14 cellular contexts compared by ENCODE assay signal in genomic region chr9:136024696-136025316, GRCh38.
DNase-seq lines count a peak whose midpoint lies in the region; ATAC-seq and TF ChIP-seq lines count a peak whose summit lies in the region.
"Had no signal": no experiment of that assay in that cellular context is flagged by ENCODE, and none has a peak within 500 bp of the region (broad histone marks: within the 10 kb centered on the region; RNA-seq: fewer than 3 reads in every experiment).

No MANE protein-coding gene starts in this region.

- H4K12ac ChIP-seq in trophoblast cell (ENCODE audit: low read depth, low read length), result no peak overlapping the region

- DNase-seq in cardiac septum (ENCODE audit: low spot score) (peak; percentile 47), Right ventricle myocardium superior (no peak), left cardiac atrium (no peak), trophoblast cell (peak; percentile 19 to 35), gastrocnemius medialis (no peak)
- DNase-seq: ACHN; activated naive CD4-positive, alpha-beta T cell treated with Interleukin-2 at 50 U/mL for 16 hours; Caco-2; foreskin keratinocyte; NCI-H1436 treated with DMSO at 0.1 percent for 48 hours; stimulated activated naive CD8-positive, alpha-beta T cell treated with anti-CD3 and anti-CD28 coated beads, Interleukin-15, Interleukin-2, amounts not matched to agents 100 U/mL and 50 U/mL, for 24 hours had no signal

- no peak overlapping the region for H2AFZ ChIP-seq in trophoblast cell (ENCODE audit: insufficient read depth, low read length, poor library complexity)

- no peaks in the 10 kb centered on the region for H3K79me1 ChIP-seq in trophoblast cell (ENCODE audit: low read length)

- no peak overlapping the region for H4K8ac ChIP-seq in trophoblast cell (ENCODE audit: low read depth, low read length)

- H3K36me3 ChIP-seq in trophoblast cell (ENCODE audit: control insufficient read depth in 1 of 2, insufficient read depth in 2 of 2, low read length in 2 of 2) (peaks cover 12 to 13% of the 10 kb centered on the region in 2 experiments), gastrocnemius medialis (no peaks in the 10 kb centered on the region)

- H4K91ac ChIP-seq in trophoblast cell (ENCODE audit: low read depth, low read length), result no peak overlapping the region

- no peak overlapping the region for H3K18ac ChIP-seq in trophoblast cell (ENCODE audit: low read length)

- no peak for TF ChIP-seq POLR2A in gastrocnemius medialis (IDR thresholded peaks at IDR 0.05)

- H2BK5ac ChIP-seq in trophoblast cell (ENCODE audit: low read depth, low read length, poor library complexity), result no peak overlapping the region

- H2BK120ac ChIP-seq in trophoblast cell (ENCODE audit: insufficient read depth, low read length, poor library complexity), result no peak overlapping the region

- TF ChIP-seq CTCF in gastrocnemius medialis (IDR thresholded peaks at IDR 0.05 in 4 of 5, conservative IDR thresholded peaks at IDR 0.05 in 1 of 5), result no peak

- no peak overlapping the region for H3K23ac ChIP-seq in trophoblast cell (ENCODE audit: low read length)

- ATAC-seq in Right ventricle myocardium superior (ENCODE audit: poor library complexity), result no peak
- ATAC-seq in left cardiac atrium, result peak; percentile 6 to 9
- ATAC-seq in HG02759 (IDR thresholded peaks at IDR 0.05; ENCODE audit: unreplicated experiment), result no peak
- ATAC-seq in GM21723 (IDR thresholded peaks at IDR 0.05; ENCODE audit: unreplicated experiment), result no peak
- no peak for ATAC-seq in GM18858 (IDR thresholded peaks at IDR 0.05; ENCODE audit: unreplicated experiment)
- ATAC-seq in gastrocnemius medialis, result no peak
- ATAC-seq: foreskin keratinocyte; stimulated activated naive CD8-positive, alpha-beta T cell treated with anti-CD3 and anti-CD28 coated beads, Interleukin-15, Interleukin-2, amounts not matched to agents 100 U/mL and 50 U/mL, for 24 hours had no signal

- H2BK12ac ChIP-seq in trophoblast cell (ENCODE audit: low read length), result no peak overlapping the region

- H3K27me3 ChIP-seq in trophoblast cell (ENCODE audit: insufficient read depth, low read length) (no peaks in the 10 kb centered on the region), gastrocnemius medialis (no peaks in the 10 kb centered on the region)
- H3K27me3 ChIP-seq: foreskin keratinocyte had no signal

- no peaks in the 10 kb centered on the region for H3K4me1 ChIP-seq in trophoblast cell (ENCODE audit: control insufficient read depth in 1 of 2, insufficient read depth in 2 of 2, low read length in 2 of 2)
- H3K4me1 ChIP-seq in gastrocnemius medialis, result peaks cover 45 to 55% of the 10 kb centered on the region in 2 donors
- H3K4me1 ChIP-seq: Caco-2, foreskin keratinocyte had no signal

- no peak overlapping the region for H3K4me3 ChIP-seq in trophoblast cell (ENCODE audit: low read depth, low read length)
- no peak overlapping the region for H3K4me3 ChIP-seq in gastrocnemius medialis

- H3K79me2 ChIP-seq in trophoblast cell (ENCODE audit: control insufficient read depth, insufficient read depth, low read length, poor library complexity), result peaks cover 2% of the 10 kb centered on the region

- H3K9ac ChIP-seq in trophoblast cell (ENCODE audit: low read length), result no peak overlapping the region

- no CpG with 5 or more reads among the region's 16 CpGs for WGBS in trophoblast cell (ENCODE audit: extremely low coverage, insufficient coverage, insufficient read length)

- in situ Hi-C loops in gastrocnemius medialis (cut with MboI; ENCODE audit: low sequenced_read_pairs in 4 of 4), result no loop called here

- intact Hi-C loops in cardiac septum (cut with DNase I), result no loop called here
- intact Hi-C loops in Right ventricle myocardium superior (cut with DNase I), result no loop called here
- intact Hi-C loops in left cardiac atrium (cut with DNase I), result no loop called here
- intact Hi-C loops in gastrocnemius medialis (cut with DNase I; ENCODE audit: low total_unique reads), result loop anchor here (5.0 kb wide), 1 partner anchor 92 kb away; the partner anchor contains the start of gene TMEM250

- no peak overlapping the region for H2AK5ac ChIP-seq in trophoblast cell (ENCODE audit: low read length)

- H3K27ac ChIP-seq in trophoblast cell (ENCODE audit: low read depth, low read length), result no peak overlapping the region
- H3K27ac ChIP-seq in gastrocnemius medialis, result peak overlapping the region in 2 of 4 donors; percentile 32 to 65
- H3K27ac ChIP-seq: foreskin keratinocyte had no signal

- no peak overlapping the region for H3K4me2 ChIP-seq in trophoblast cell (ENCODE audit: low read length)

- H3K14ac ChIP-seq in trophoblast cell (ENCODE audit: low read length), result no peak overlapping the region

- H3K9me3 ChIP-seq in trophoblast cell (ENCODE audit: insufficient read depth, low read depth, low read length), result peaks cover 12% of the 10 kb centered on the region
- H3K9me3 ChIP-seq in gastrocnemius medialis, result no peaks in the 10 kb centered on the region
- H3K9me3 ChIP-seq: Caco-2 had no signal

- H3K4ac ChIP-seq in trophoblast cell (ENCODE audit: low read depth, low read length), result no peak overlapping the region

Comparison
In these comparisons a context has a peak if more than half of its experiments do, and no peak if none do; other contexts are left out.
1. DNase-seq: peak in cardiac septum (single experiment) and trophoblast cell (2 of 2); none in Right ventricle myocardium superior (single experiment), left cardiac atrium (single experiment) and gastrocnemius medialis (0 of 2).
2. ATAC-seq: peak in left cardiac atrium (2 of 2); none in Right ventricle myocardium superior (single experiment), HG02759 (single experiment), GM21723 (single experiment), GM18858 (single experiment) and gastrocnemius medialis (0 of 2).